In genomic region chr5:175846332-175846731, GRCh38 we compare ENCODE assay signal across 30 cellular contexts. TPM values are rescaled to one million over a fixed set of nuclear protein-coding genes. Genes with fewer than 3 reads are reported as not detected.
"Had no signal": no experiment of that assay in that cellular context is flagged by ENCODE, and none has a peak within 500 bp of the region (broad histone marks: within the 10 kb centered on the region; RNA-seq: fewer than 3 reads in every experiment).

No MANE protein-coding gene starts in this region.

- H3K27ac ChIP-seq: stomach, suprapubic skin, testis, thoracic aorta, thyroid gland, tibial artery, tibial nerve, upper lobe of left lung, upper lobe of right lung, uterus, vagina had no signal

- H3K27me3 Mint-ChIP-seq: type B pancreatic cell had no signal

- H3K27me3 ChIP-seq: testis, thyroid gland, upper lobe of left lung, upper lobe of right lung, uterus, vagina had no signal

- DNase-seq: stimulated activated CD4-positive, alpha-beta T cell treated with anti-CD3 and anti-CD28 coated beads, Interleukin-2, amount 100 ng/mL, for 48 hours; stimulated activated CD4-positive, alpha-beta T cell treated with anti-CD3 and anti-CD28 coated beads, Interleukin-4, amount 100 ng/mL, for 1 hour; stimulated activated CD4-positive, alpha-beta T cell treated with anti-CD3 and anti-CD28 coated beads, Interleukin-4, amount 100 ng/mL, for 24 hours; stimulated activated CD4-positive, alpha-beta T cell treated with anti-CD3 and anti-CD28 coated beads, Interleukin-4, amount 100 ng/mL, for 4 hours; stimulated activated CD8-positive, alpha-beta memory T cell treated with anti-CD3 and anti-CD28 coated beads, Interleukin-4, amount 100 ng/mL, for 48 hours; stimulated activated naive B cell treated with anti-CD40 and anti-IgM and Interleukin-4, amounts not matched to agents 10 μg/mL and 1 μg/mL and 100 μg/mL, for 72 hours; stimulated activated naive CD4-positive, alpha-beta T cell; stimulated activated naive CD4-positive, alpha-beta T cell treated with Interleukin-2 at 50 U/mL for 16 hours; stimulated activated naive CD8-positive, alpha-beta T cell treated with anti-CD3 and anti-CD28 coated beads, Interleukin-15, amount 100 ng/mL, for 72 hours; stimulated activated naive CD8-positive, alpha-beta T cell treated with anti-CD3 and anti-CD28 coated beads, Interleukin-15, Interleukin-2, amounts not matched to agents 100 U/mL and 50 U/mL, for 24 hours; stomach; substantia nigra; testis; thyroid gland; tibial artery; trophoblast cell; upper lobe of right lung; uterus had no signal

- ATAC-seq: stimulated activated effector memory CD8-positive, alpha-beta T cell treated with anti-CD3 and anti-CD28 coated beads, Interleukin-12 subunit alpha, Interleukin-12 subunit beta, amount 100 ng/mL, for 72 hours; stimulated activated memory B cell treated with anti-CD40 and anti-IgM and Interleukin-4, amounts not matched to agents 10 μg/mL and 1 μg/mL and 100 μg/mL, for 72 hours; stimulated activated naive B cell treated with anti-CD40 and anti-IgM and Interleukin-4, amounts not matched to agents 10 μg/mL and 1 μg/mL and 100 μg/mL, for 72 hours; stimulated activated naive CD8-positive, alpha-beta T cell treated with anti-CD3 and anti-CD28 coated beads, Interleukin-15, amount 100 ng/mL, for 72 hours; stimulated activated naive CD8-positive, alpha-beta T cell treated with anti-CD3 and anti-CD28 coated beads, Interleukin-15, Interleukin-2, amounts not matched to agents 100 U/mL and 50 U/mL, for 24 hours; upper lobe of right lung had no signal

- H3K9me3 Mint-ChIP-seq: stimulated activated effector memory CD8-positive, alpha-beta T cell treated with anti-CD3 and anti-CD28 coated beads, Interleukin-12 subunit alpha, Interleukin-12 subunit beta, amount 100 ng/mL, for 72 hours; stimulated activated memory B cell treated with anti-CD40 and anti-IgM and Interleukin-4, amounts not matched to agents 10 μg/mL and 1 μg/mL and 100 μg/mL, for 72 hours; stimulated activated naive CD8-positive, alpha-beta T cell treated with anti-CD3 and anti-CD28 coated beads, Interleukin-15, amount 100 ng/mL, for 72 hours; stimulated activated naive CD8-positive, alpha-beta T cell treated with anti-CD3 and anti-CD28 coated beads, Interleukin-15, Interleukin-2, amounts not matched to agents 100 ng/mL and 50 ng/mL, for 24 hours; type B pancreatic cell had no signal

- H3K36me3 Mint-ChIP-seq: stimulated activated effector memory CD8-positive, alpha-beta T cell treated with anti-CD3 and anti-CD28 coated beads, Interleukin-12 subunit alpha, Interleukin-12 subunit beta, amount 100 ng/mL, for 72 hours; stimulated activated naive B cell treated with anti-CD40 and anti-IgM and Interleukin-4, amounts not matched to agents 10 μg/mL and 1 μg/mL and 100 μg/mL, for 72 hours; type B pancreatic cell had no signal

- H3K4me1 Mint-ChIP-seq: stimulated activated effector memory CD8-positive, alpha-beta T cell treated with anti-CD3 and anti-CD28 coated beads, Interleukin-12 subunit alpha, Interleukin-12 subunit beta, amount 100 ng/mL, for 72 hours; stimulated activated memory B cell treated with anti-CD40 and anti-IgM and Interleukin-4, amounts not matched to agents 10 μg/mL and 1 μg/mL and 100 μg/mL, for 72 hours; stimulated activated naive B cell treated with anti-CD40 and anti-IgM and Interleukin-4, amounts not matched to agents 10 μg/mL and 1 μg/mL and 100 μg/mL, for 72 hours; stimulated activated naive CD8-positive, alpha-beta T cell treated with anti-CD3 and anti-CD28 coated beads, Interleukin-15, amount 100 ng/mL, for 72 hours had no signal

- H3K9me3 ChIP-seq: stomach, suprapubic skin, testis, thoracic aorta, thyroid gland, tibial artery, tibial nerve, upper lobe of left lung, upper lobe of right lung, uterus, vagina had no signal

- H3K4me3 Mint-ChIP-seq: stimulated activated effector memory CD8-positive, alpha-beta T cell treated with anti-CD3 and anti-CD28 coated beads, Interleukin-12 subunit alpha, Interleukin-12 subunit beta, amount 100 ng/mL, for 72 hours; stimulated activated memory B cell treated with anti-CD40 and anti-IgM and Interleukin-4, amounts not matched to agents 10 μg/mL and 1 μg/mL and 100 μg/mL, for 72 hours; stimulated activated naive B cell treated with anti-CD40 and anti-IgM and Interleukin-4, amounts not matched to agents 10 μg/mL and 1 μg/mL and 100 μg/mL, for 72 hours; stimulated activated naive CD8-positive, alpha-beta T cell treated with anti-CD3 and anti-CD28 coated beads, Interleukin-15, amount 100 ng/mL, for 72 hours; stimulated activated naive CD8-positive, alpha-beta T cell treated with anti-CD3 and anti-CD28 coated beads, Interleukin-15, Interleukin-2, amounts not matched to agents 100 ng/mL and 50 ng/mL, for 24 hours; type B pancreatic cell had no signal

- H3K4me1 ChIP-seq: stomach, suprapubic skin, testis, thyroid gland, tibial artery, tibial nerve, upper lobe of left lung, upper lobe of right lung, uterus, vagina had no signal

- H3K27ac Mint-ChIP-seq: stimulated activated effector memory CD8-positive, alpha-beta T cell treated with anti-CD3 and anti-CD28 coated beads, Interleukin-12 subunit alpha, Interleukin-12 subunit beta, amount 100 ng/mL, for 72 hours; stimulated activated memory B cell treated with anti-CD40 and anti-IgM and Interleukin-4, amounts not matched to agents 10 μg/mL and 1 μg/mL and 100 μg/mL, for 72 hours; stimulated activated naive B cell treated with anti-CD40 and anti-IgM and Interleukin-4, amounts not matched to agents 10 μg/mL and 1 μg/mL and 100 μg/mL, for 72 hours; stimulated activated naive CD8-positive, alpha-beta T cell treated with anti-CD3 and anti-CD28 coated beads, Interleukin-15, Interleukin-2, amounts not matched to agents 100 ng/mL and 50 ng/mL, for 24 hours; type B pancreatic cell had no signal

- FAIRE-seq: urothelium cell line had no signal

- H3K36me3 ChIP-seq: stomach, suprapubic skin, thoracic aorta, thyroid gland, tibial artery, tibial nerve, upper lobe of left lung, upper lobe of right lung, uterus, vagina had no signal

- H3K4me3 ChIP-seq: stomach, suprapubic skin, testis, thoracic aorta, thyroid gland, tibial artery, tibial nerve, upper lobe of left lung, upper lobe of right lung, uterus, vagina had no signal

RNA-seq across cellular contexts. Expression of gene CPLX2, which starts 25.0 kb away (rescaled TPM):
- total RNA-seq: subcutaneous adipose tissue, suprapubic skin, thoracic aorta, tibial nerve, upper lobe of right lung, ureter had no signal
